In the genomic region with DNA sequence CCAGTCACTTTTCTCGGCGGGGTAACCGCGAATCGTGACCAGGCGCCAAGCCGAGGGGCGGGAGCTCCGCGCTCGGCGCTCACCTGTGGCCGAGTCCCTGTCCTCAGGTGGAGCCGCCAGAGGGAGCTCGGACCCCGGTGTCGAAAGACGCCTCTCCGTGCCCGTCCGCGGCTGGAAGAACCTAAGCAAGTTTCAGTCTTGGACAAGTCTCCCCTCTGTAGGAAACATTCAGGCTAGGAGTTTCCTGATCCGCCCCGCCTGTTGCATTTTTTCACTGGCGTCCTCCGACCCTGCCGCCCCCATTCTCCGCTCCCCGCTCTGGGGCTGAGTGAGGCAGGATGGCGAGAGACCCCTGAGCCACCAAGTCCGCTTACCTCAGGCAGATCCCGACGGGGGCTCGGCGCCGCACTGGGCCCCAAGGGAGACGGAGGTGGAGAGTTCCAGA, we compare ENCODE assay signal across 8 cellular contexts. TPM values are rescaled to one million over a fixed set of nuclear protein-coding genes. Genes with fewer than 3 reads are reported as not detected.
DNase-seq lines count a peak whose midpoint lies in the region; ATAC-seq and TF ChIP-seq lines count a peak whose summit lies in the region.

No MANE protein-coding gene starts in this region.

- no peaks in the 10 kb centered on the region for H3K36me3 Mint-ChIP-seq in activated CD4-positive, alpha-beta memory T cell treated with anti-CD3 and anti-CD28 coated beads, Interleukin-2, amount 10 ng/mL, durations not matched to agents 7 days and 5 days (ENCODE audit: low read depth)

- TF ChIP-seq CTCF in A673 (conservative IDR thresholded peaks at IDR 0.05; ENCODE audit: low read depth, low read length): peak; percentile 79
- TF ChIP-seq CTCF in dorsolateral prefrontal cortex (IDR thresholded peaks at IDR 0.05 in 54 of 56, conservative IDR thresholded peaks at IDR 0.05 in 2 of 56; ENCODE audit: low read depth in 1 of 56, partially characterized antibody in 56 of 56): peak in 55 of 56 donors; percentile 47 to 89 (median 74)
- TF ChIP-seq CTCF in liver (IDR thresholded peaks at IDR 0.05; ENCODE audit: low read depth, low read length, missing input control): peak; percentile 71

- H3K27ac Mint-ChIP-seq in activated CD4-positive, alpha-beta memory T cell treated with anti-CD3 and anti-CD28 coated beads, Interleukin-2, amount 10 ng/mL, durations not matched to agents 7 days and 5 days: no peak overlapping the region

- ATAC-seq in GM18858 (IDR thresholded peaks at IDR 0.05; ENCODE audit: unreplicated experiment) (peak; percentile 25), HG03103 (IDR thresholded peaks at IDR 0.05; ENCODE audit: low read depth, unreplicated experiment) (peak; percentile 31)

- peak overlapping the region; percentile 78 for H3K4me3 Mint-ChIP-seq in activated CD4-positive, alpha-beta memory T cell treated with anti-CD3 and anti-CD28 coated beads, Interleukin-2, amount 10 ng/mL, durations not matched to agents 7 days and 5 days

- TF ChIP-seq RAD21 in liver (IDR thresholded peaks at IDR 0.05): peak; percentile 89 to 91

- H3K4me1 ChIP-seq in A673 (ENCODE audit: insufficient read depth, low read length, poor library complexity, severe bottlenecking) (peaks cover 8% of the 10 kb centered on the region), liver (ENCODE audit: control insufficient read depth in 4 of 4, insufficient read depth in 4 of 4, low read length in 3 of 4) (peaks cover 0 to 11% (median 8%) of the 10 kb centered on the region in 4 donors)

- no peaks in the 10 kb centered on the region for H3K9me3 Mint-ChIP-seq in activated CD4-positive, alpha-beta memory T cell treated with anti-CD3 and anti-CD28 coated beads, Interleukin-2, amount 10 ng/mL, durations not matched to agents 7 days and 5 days

- DNase-seq in A673 (ENCODE audit: low spot score) (peak; percentile 88), NCI-H226 (peak; percentile 64), dorsolateral prefrontal cortex (peak; percentile 85 to 94 (median 88))
- DNase-seq in activated CD4-positive, alpha-beta memory T cell treated with anti-CD3 and anti-CD28 coated beads, Interleukin-2, amount 10 ng/mL, durations not matched to agents 7 days and 5 days: peak; percentile 60
- peak; percentile 45 for DNase-seq in stimulated activated CD4-positive, alpha-beta T cell treated with anti-CD3 and anti-CD28 coated beads, Interleukin-4, amount 100 ng/mL, for 1 hour

- intact Hi-C loops in A673 (cut with micrococcal nuclease; ENCODE audit: unreplicated experiment) (loop anchor here (2.0 to 10.0 kb wide), 7 partner anchors 79 to 1149 kb away; no protein-coding TSS in a partner anchor), dorsolateral prefrontal cortex (cut with DNase I) (loop anchor here in 1 of 2 donors (5.0 kb wide), 1 partner anchor 1106 kb away; no protein-coding TSS in a partner anchor)

- POLR2A ChIA-PET in A673 (lab: Charles Lee; ENCODE audit: low non-redundant PET): interaction anchor here (1.3 kb wide), 1 partner anchor 989 kb away, joined by 25 read pairs; no protein-coding TSS in a partner anchor
- POLR2A ChIA-PET in activated CD4-positive, alpha-beta memory T cell treated with anti-CD3 and anti-CD28 coated beads, Interleukin-2, amount 10 ng/mL, durations not matched to agents 7 days and 5 days (lab: Charles Lee): no interaction called here

- peaks cover 14% of the 10 kb centered on the region for H3K4me1 Mint-ChIP-seq in activated CD4-positive, alpha-beta memory T cell treated with anti-CD3 and anti-CD28 coated beads, Interleukin-2, amount 10 ng/mL, durations not matched to agents 7 days and 5 days

- BruUV-seq in A673 (replicated peaks; lab: Mats Ljungman, UMichigan): no TSS peak

- H3K27ac ChIP-seq in A673 (ENCODE audit: low read depth, low read length, poor library complexity, severe bottlenecking): peak overlapping the region; percentile 90
- H3K27ac ChIP-seq in dorsolateral prefrontal cortex: peak overlapping the region; percentile 85 to 99 (median 96)
- peak overlapping the region; percentile 69 to 76 for H3K27ac ChIP-seq in liver (ENCODE audit: low read depth in 1 of 2, low read length in 2 of 2)

- under 1% methylated on average over 37 of the region's 37 CpGs for WGBS in liver

- CTCF ChIA-PET in A673 (lab: Charles Lee): interaction anchor here (0.5 to 1.1 kb wide), 5 partner anchors 303 to 1161 kb away, joined by 3 to 12 read pairs (median 4); no protein-coding TSS in a partner anchor
- CTCF ChIA-PET in activated CD4-positive, alpha-beta memory T cell treated with anti-CD3 and anti-CD28 coated beads, Interleukin-2, amount 10 ng/mL, durations not matched to agents 7 days and 5 days (lab: Charles Lee): interaction anchor here (0.7 to 0.8 kb wide), 3 partner anchors 153 to 415 kb away, joined by 3 to 9 read pairs (median 3); no protein-coding TSS in a partner anchor

- H3K27me3 ChIP-seq in A673 (replicated peaks; ENCODE audit: insufficient read depth, low read depth, low read length, poor library complexity) (no peaks in the 10 kb centered on the region), dorsolateral prefrontal cortex (no peaks in the 10 kb centered on the region), liver (ENCODE audit: control insufficient read depth in 4 of 4, insufficient read depth in 4 of 4, low read length in 3 of 4) (no peaks in the 10 kb centered on the region)

- H3K27me3 Mint-ChIP-seq in activated CD4-positive, alpha-beta memory T cell treated with anti-CD3 and anti-CD28 coated beads, Interleukin-2, amount 10 ng/mL, durations not matched to agents 7 days and 5 days: peaks cover 47% of the 10 kb centered on the region

- peak overlapping the region; percentile 2 to 93 for H3K9ac ChIP-seq in liver (ENCODE audit: low read depth in 1 of 2, low read length in 2 of 2)

- peaks cover 40% of the 10 kb centered on the region for H3K36me3 ChIP-seq in A673 (ENCODE audit: insufficient read depth, low read length, poor library complexity, severe bottlenecking)
- peaks cover 0 to 2% (median 0%) of the 10 kb centered on the region in 4 donors for H3K36me3 ChIP-seq in liver (ENCODE audit: control insufficient read depth in 4 of 4, insufficient read depth in 3 of 4, low read depth in 1 of 4, low read length in 3 of 4)

- no peaks in the 10 kb centered on the region for H3K9me3 ChIP-seq in A673 (ENCODE audit: low read depth, low read length, poor library complexity, severe bottlenecking)
- no peaks in the 10 kb centered on the region for H3K9me3 ChIP-seq in liver (ENCODE audit: control insufficient read depth in 4 of 4, low read length in 3 of 4)

- H3K4me3 ChIP-seq in A673 (ENCODE audit: low read depth, low read length, poor library complexity, severe bottlenecking) (peak overlapping the region; percentile 85), dorsolateral prefrontal cortex (peak overlapping the region; percentile 66 to 99 (median 91)), liver (ENCODE audit: low read depth in 1 of 3, low read length in 3 of 3) (peak overlapping the region; percentile 65 to 83 (median 79))

TF ChIP-seq in liver, 16 proteins besides CTCF, POLR2A, EP300 and RAD21 (continues in another document):
- TF ChIP-seq RXRA (IDR thresholded peaks at IDR 0.05): peak; percentile 6 to 47
- no peak for TF ChIP-seq YY1 (IDR thresholded peaks at IDR 0.05)
- TF ChIP-seq, protein P1, sequence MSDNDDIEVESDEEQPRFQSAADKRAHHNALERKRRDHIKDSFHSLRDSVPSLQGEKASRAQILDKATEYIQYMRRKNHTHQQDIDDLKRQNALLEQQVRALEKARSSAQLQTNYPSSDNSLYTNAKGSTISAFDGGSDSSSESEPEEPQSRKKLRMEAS (IDR thresholded peaks at IDR 0.05): no peak
- TF ChIP-seq, protein P2, sequence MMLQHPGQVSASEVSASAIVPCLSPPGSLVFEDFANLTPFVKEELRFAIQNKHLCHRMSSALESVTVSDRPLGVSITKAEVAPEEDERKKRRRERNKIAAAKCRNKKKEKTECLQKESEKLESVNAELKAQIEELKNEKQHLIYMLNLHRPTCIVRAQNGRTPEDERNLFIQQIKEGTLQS (IDR thresholded peaks at IDR 0.05): no peak
- TF ChIP-seq NR2F2 (IDR thresholded peaks at IDR 0.05): no peak
- no peak for TF ChIP-seq HNF4A (conservative IDR thresholded peaks at IDR 0.05)
- peak; percentile 66 for TF ChIP-seq TAF1 (conservative IDR thresholded peaks at IDR 0.05)
- no peak for TF ChIP-seq HNF4G (IDR thresholded peaks at IDR 0.05)
- TF ChIP-seq GABPA (IDR thresholded peaks at IDR 0.05 in 1 of 2, conservative IDR thresholded peaks at IDR 0.05 in 1 of 2): no peak
- TF ChIP-seq, protein P3, sequence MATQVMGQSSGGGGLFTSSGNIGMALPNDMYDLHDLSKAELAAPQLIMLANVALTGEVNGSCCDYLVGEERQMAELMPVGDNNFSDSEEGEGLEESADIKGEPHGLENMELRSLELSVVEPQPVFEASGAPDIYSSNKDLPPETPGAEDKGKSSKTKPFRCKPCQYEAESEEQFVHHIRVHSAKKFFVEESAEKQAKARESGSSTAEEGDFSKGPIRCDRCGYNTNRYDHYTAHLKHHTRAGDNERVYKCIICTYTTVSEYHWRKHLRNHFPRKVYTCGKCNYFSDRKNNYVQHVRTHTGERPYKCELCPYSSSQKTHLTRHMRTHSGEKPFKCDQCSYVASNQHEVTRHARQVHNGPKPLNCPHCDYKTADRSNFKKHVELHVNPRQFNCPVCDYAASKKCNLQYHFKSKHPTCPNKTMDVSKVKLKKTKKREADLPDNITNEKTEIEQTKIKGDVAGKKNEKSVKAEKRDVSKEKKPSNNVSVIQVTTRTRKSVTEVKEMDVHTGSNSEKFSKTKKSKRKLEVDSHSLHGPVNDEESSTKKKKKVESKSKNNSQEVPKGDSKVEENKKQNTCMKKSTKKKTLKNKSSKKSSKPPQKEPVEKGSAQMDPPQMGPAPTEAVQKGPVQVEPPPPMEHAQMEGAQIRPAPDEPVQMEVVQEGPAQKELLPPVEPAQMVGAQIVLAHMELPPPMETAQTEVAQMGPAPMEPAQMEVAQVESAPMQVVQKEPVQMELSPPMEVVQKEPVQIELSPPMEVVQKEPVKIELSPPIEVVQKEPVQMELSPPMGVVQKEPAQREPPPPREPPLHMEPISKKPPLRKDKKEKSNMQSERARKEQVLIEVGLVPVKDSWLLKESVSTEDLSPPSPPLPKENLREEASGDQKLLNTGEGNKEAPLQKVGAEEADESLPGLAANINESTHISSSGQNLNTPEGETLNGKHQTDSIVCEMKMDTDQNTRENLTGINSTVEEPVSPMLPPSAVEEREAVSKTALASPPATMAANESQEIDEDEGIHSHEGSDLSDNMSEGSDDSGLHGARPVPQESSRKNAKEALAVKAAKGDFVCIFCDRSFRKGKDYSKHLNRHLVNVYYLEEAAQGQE (IDR thresholded peaks at IDR 0.05): peak; percentile 17

RNA-seq across cellular contexts. Expression of a gene that starts 0.5 kb away (rescaled TPM):
- 24.9 and 30.8 TPM in 2 replicates for total RNA-seq in A673 (2021)
- total RNA-seq in activated CD4-positive, alpha-beta memory T cell treated with anti-CD3 and anti-CD28 coated beads, Interleukin-2, amount 10 ng/mL, durations not matched to agents 7 days and 5 days: under 1 TPM; 0.15 to 0.18 TPM
- total RNA-seq in dorsolateral prefrontal cortex: 10 to 100 TPM in 117 of 120 experiments, 1 to 10 TPM in 3; 7.3 to 35.4 (median 16.0) TPM
- 1 to 10 TPM; 4.8 to 4.9 TPM for total RNA-seq in liver
- 1 to 10 TPM; 1.7 to 2.1 TPM for polyA plus RNA-seq in liver

Comparison
In these comparisons a context has a peak if more than half of its experiments do, and no peak if none do; other contexts are left out.
1. Peak in every context shown above with its lines: DNase-seq, ATAC-seq, H3K4me3 ChIP-seq and H3K27ac ChIP-seq.
2. RNA of a gene that starts 0.5 kb away (total RNA-seq): 24.9 to 30.8 TPM in A673, 7.3 to 35.4 TPM in dorsolateral prefrontal cortex and 4.8 to 4.9 TPM in liver; 0.15 to 0.18 TPM in activated CD4-positive, alpha-beta memory T cell treated with anti-CD3 and anti-CD28 coated beads, Interleukin-2, amount 10 ng/mL, durations not matched to agents 7 days and 5 days; every median in the first group is over 4 times any median in the second.